Comparison of ENCODE assay signal across 9 cellular contexts in genomic region chr16:85350973-85351372, GRCh38.
A peak's percentile ranks its signal among the peaks of the same experiment; 100 is the strongest.
DNase-seq lines count a peak whose midpoint lies in the region; ATAC-seq, FAIRE-seq and TF ChIP-seq lines count a peak whose summit lies in the region.
"Had no signal": no experiment of that assay in that cellular context is flagged by ENCODE, and none has a peak within 500 bp of the region (broad histone marks: within the 10 kb centered on the region; RNA-seq: fewer than 3 reads in every experiment).

No MANE protein-coding gene starts in this region.

- ATAC-seq in foreskin keratinocyte, result peak; percentile 67
- no peak for ATAC-seq in activated CD8-positive, alpha-beta T cell treated with anti-CD3 and anti-CD28 coated beads for 36 hours

- intact Hi-C loops in activated CD8-positive, alpha-beta T cell treated with anti-CD3 and anti-CD28 coated beads for 36 hours (cut with micrococcal nuclease), result no loop called here

- H3K27me3 ChIP-seq in SJCRH30 (no peaks in the 10 kb centered on the region), foreskin keratinocyte (peaks cover 29% of the 10 kb centered on the region)

- H3K4me3 ChIP-seq in SJCRH30, result no peak overlapping the region

- H3K27ac ChIP-seq in SJCRH30, result no peak overlapping the region
- H3K27ac ChIP-seq in foreskin keratinocyte, result no peak overlapping the region

- POLR2A ChIA-PET in activated CD8-positive, alpha-beta T cell treated with anti-CD3 and anti-CD28 coated beads for 36 hours (lab: Charles Lee), result interaction anchor here (0.6 kb wide), 1 partner anchor 45 kb away, joined by 3 read pairs; no protein-coding TSS in a partner anchor

- H3K36me3 Mint-ChIP-seq in activated CD8-positive, alpha-beta T cell treated with anti-CD3 and anti-CD28 coated beads for 36 hours (ENCODE audit: low read depth), result no peaks in the 10 kb centered on the region

- DNase-seq in NCI-H1436 (lab: John Stamatoyannopoulos, UW), result peak; percentile 62
- no peak for DNase-seq in NCI-H1436 treated with DMSO at 0.1 percent for 48 hours (lab: John Stamatoyannopoulos, UW)
- peak; percentile 96 to 97 for DNase-seq in SJCRH30
- DNase-seq in foreskin keratinocyte, result peak; percentile 88 to 95
- peak; percentile 94 for DNase-seq in pulmonary artery endothelial cell (ENCODE audit: low read depth, low spot score)
- no peak for DNase-seq in activated CD8-positive, alpha-beta memory T cell treated with anti-CD3 and anti-CD28 coated beads for 24 hours
- DNase-seq in GM12892 (ENCODE audit: insufficient read length), result no peak
- no peak for DNase-seq in activated CD8-positive, alpha-beta T cell treated with anti-CD3 and anti-CD28 coated beads for 36 hours

- no peak for FAIRE-seq in GM12892 (lab: Jason Lieb, UNC)
- FAIRE-seq: A204.1 had no signal

- no peaks in the 10 kb centered on the region for H3K27me3 Mint-ChIP-seq in activated CD8-positive, alpha-beta T cell treated with anti-CD3 and anti-CD28 coated beads for 36 hours

- H3K4me1 ChIP-seq in SJCRH30 (peaks cover 42% of the 10 kb centered on the region), foreskin keratinocyte (peaks cover 9% of the 10 kb centered on the region)

- no peak for TF ChIP-seq CTCF in foreskin keratinocyte (conservative IDR thresholded peaks at IDR 0.05)
- TF ChIP-seq CTCF in activated CD8-positive, alpha-beta T cell treated with anti-CD3 and anti-CD28 coated beads for 36 hours (IDR thresholded peaks at IDR 0.05), result no peak

- H3K36me3 ChIP-seq in SJCRH30, result no peaks in the 10 kb centered on the region

- H3K27ac Mint-ChIP-seq in activated CD8-positive, alpha-beta T cell treated with anti-CD3 and anti-CD28 coated beads for 36 hours, result no peak overlapping the region

- CTCF ChIA-PET in activated CD8-positive, alpha-beta T cell treated with anti-CD3 and anti-CD28 coated beads for 36 hours (lab: Charles Lee), result interaction anchor here (2.0 kb wide), 1 partner anchor 75 kb away, joined by 5 read pairs; no protein-coding TSS in a partner anchor

- peaks cover 4% of the 10 kb centered on the region for H3K9me3 Mint-ChIP-seq in activated CD8-positive, alpha-beta T cell treated with anti-CD3 and anti-CD28 coated beads for 36 hours

- TF ChIP-seq POLR2A in GM12892 (IDR thresholded peaks at IDR 0.05; ENCODE audit: low read depth, low read length), result no peak

- H3K4me1 Mint-ChIP-seq in activated CD8-positive, alpha-beta T cell treated with anti-CD3 and anti-CD28 coated beads for 36 hours (ENCODE audit: low read depth), result no peaks in the 10 kb centered on the region

- no peak overlapping the region for H3K4me3 Mint-ChIP-seq in activated CD8-positive, alpha-beta T cell treated with anti-CD3 and anti-CD28 coated beads for 36 hours

- no peaks in the 10 kb centered on the region for H3K9me3 ChIP-seq in SJCRH30 (replicated peaks)

Comparison
In these comparisons a context has a peak if more than half of its experiments do, and no peak if none do; other contexts are left out.
1. DNase-seq: peak in NCI-H1436 (single experiment), SJCRH30 (2 of 2), foreskin keratinocyte (2 of 2) and pulmonary artery endothelial cell (single experiment); none in NCI-H1436 treated with DMSO at 0.1 percent for 48 hours (single experiment), activated CD8-positive, alpha-beta memory T cell treated with anti-CD3 and anti-CD28 coated beads for 24 hours (single experiment), GM12892 (single experiment) and activated CD8-positive, alpha-beta T cell treated with anti-CD3 and anti-CD28 coated beads for 36 hours (single experiment).